16 cellular contexts compared by ENCODE assay signal in the genomic region with DNA sequence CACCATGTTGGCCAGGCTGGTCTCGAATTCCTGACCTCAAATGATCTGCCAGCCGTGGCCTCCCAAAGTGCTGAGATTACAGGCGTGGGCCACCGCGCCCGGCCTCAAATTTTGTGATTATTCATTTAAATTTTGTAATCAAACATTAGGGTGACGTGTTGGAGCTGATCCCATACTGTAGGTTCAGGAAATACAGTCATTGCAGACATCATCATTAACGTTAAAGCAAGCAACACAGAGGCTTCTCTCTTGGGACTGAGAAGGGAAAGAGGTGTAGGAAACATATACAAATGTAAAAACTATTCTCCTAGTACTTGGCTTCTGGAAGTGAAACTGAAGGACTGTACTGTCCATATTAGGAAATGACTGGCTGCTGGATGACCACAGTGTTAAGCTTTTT. TPM values are rescaled to one million over a fixed set of nuclear protein-coding genes. Genes with fewer than 3 reads are reported as not detected.
A peak's percentile ranks its signal among the peaks of the same experiment; 100 is the strongest.
DNase-seq lines count a peak whose midpoint lies in the region; ATAC-seq, FAIRE-seq and TF ChIP-seq lines count a peak whose summit lies in the region.
"Had no signal": no experiment of that assay in that cellular context is flagged by ENCODE, and none has a peak within 500 bp of the region (broad histone marks: within the 10 kb centered on the region; RNA-seq: fewer than 3 reads in every experiment).

No MANE protein-coding gene starts in this region.

- H2AFZ ChIP-seq in ACC112 (ENCODE audit: low read length, unreplicated experiment) (no peak overlapping the region), HepG2 (ENCODE audit: low read length) (no peak overlapping the region)

- H3K79me2 ChIP-seq in ACC112 (ENCODE audit: control insufficient read depth, insufficient read depth, low read length, unreplicated experiment) (no peaks in the 10 kb centered on the region), HepG2 (ENCODE audit: insufficient read depth, low read length) (no peaks in the 10 kb centered on the region)

- 82% methylated on average over 8 of the region's 8 CpGs for WGBS in HepG2 (ENCODE audit: low lambda C conversion rate)

- TF ChIP-seq POLR2A in HepG2 (IDR thresholded peaks at IDR 0.05; ENCODE audit: insufficient read depth in 1 of 2, low read depth in 2 of 2, low read length in 2 of 2): no peak

- H3K4me1 Mint-ChIP-seq in activated CD8-positive, alpha-beta T cell treated with anti-CD3 and anti-CD28 coated beads for 36 hours (ENCODE audit: low read depth): peaks cover 9% of the 10 kb centered on the region
- H3K4me1 Mint-ChIP-seq: activated naive CD4-positive, alpha-beta T cell treated with anti-CD3 and anti-CD28 coated beads, Interleukin-2, amount 50 U/mL, for 24 hours had no signal

- H3K36me3 ChIP-seq in ACC112 (ENCODE audit: insufficient read depth, low read length) (no peaks in the 10 kb centered on the region), HUES6 (ENCODE audit: control insufficient read depth, insufficient read depth, low read length) (no peaks in the 10 kb centered on the region), HepG2 (replicated peaks in 1 of 2; ENCODE audit: control insufficient read depth in 1 of 2, insufficient read depth in 2 of 2, low read length in 2 of 2) (no peaks in the 10 kb centered on the region)
- H3K36me3 ChIP-seq: heart right ventricle, lower lobe of right lung, transverse colon had no signal

- H3K9me3 ChIP-seq in HUES6 (ENCODE audit: control insufficient read depth, insufficient read depth, low read depth, low read length) (no peaks in the 10 kb centered on the region), HepG2 (ENCODE audit: low read length) (no peaks in the 10 kb centered on the region)
- H3K9me3 ChIP-seq: heart right ventricle, lower lobe of right lung, transverse colon had no signal

- H3K4me2 ChIP-seq in HepG2 (ENCODE audit: low read depth, low read length): no peak overlapping the region

- TF ChIP-seq EP300 in HepG2 (IDR thresholded peaks at IDR 0.05; ENCODE audit: low read depth in 2 of 2, low read length in 2 of 2): no peak
- no peak for TF ChIP-seq EP300 in HepG2 (CRISPR knock-in tag; IDR thresholded peaks at IDR 0.05; ENCODE audit: borderline replicate concordance)

- DNase-seq in astrocyte of the spinal cord (ENCODE audit: low read depth, low spot score) (peak; percentile 79), glomerular visceral epithelial cell (ENCODE audit: extremely low spot score) (peak; percentile 23), HepG2 (ENCODE audit: low spot score) (no peak)
- DNase-seq in activated CD8-positive, alpha-beta T cell treated with anti-CD3 and anti-CD28 coated beads for 36 hours: no peak
- DNase-seq: ACHN, heart right ventricle, lower lobe of right lung, NCI-H1092 treated with DMSO at 0.1 percent for 48 hours, NCI-H510A, SHP77 treated with DMSO at 0.1 percent for 48 hours, transverse colon had no signal

- POLR2A ChIA-PET in activated CD8-positive, alpha-beta T cell treated with anti-CD3 and anti-CD28 coated beads for 36 hours (lab: Charles Lee): no interaction called here
- POLR2A ChIA-PET in HepG2 (lab: Yijun Ruan, JAX): no interaction called here

- no peaks in the 10 kb centered on the region for H3K9me3 Mint-ChIP-seq in activated CD8-positive, alpha-beta T cell treated with anti-CD3 and anti-CD28 coated beads for 36 hours
- H3K9me3 Mint-ChIP-seq: activated naive CD4-positive, alpha-beta T cell treated with anti-CD3 and anti-CD28 coated beads, Interleukin-2, amount 50 U/mL, for 24 hours had no signal

- no peak for FAIRE-seq in HepG2 (lab: Jason Lieb, UNC)

- peaks cover 35% of the 10 kb centered on the region for H3K4me1 ChIP-seq in ACC112 (ENCODE audit: control insufficient read depth, insufficient read depth, low read length, unreplicated experiment)
- H3K4me1 ChIP-seq in HUES6 (ENCODE audit: control insufficient read depth, insufficient read depth, low read length): peaks cover 33% of the 10 kb centered on the region
- peaks cover 17% of the 10 kb centered on the region for H3K4me1 ChIP-seq in HepG2 (ENCODE audit: insufficient read depth, low read length)
- H3K4me1 ChIP-seq: lower lobe of right lung, transverse colon had no signal

- no peaks in the 10 kb centered on the region for H3K27me3 Mint-ChIP-seq in activated CD8-positive, alpha-beta T cell treated with anti-CD3 and anti-CD28 coated beads for 36 hours
- H3K27me3 Mint-ChIP-seq: activated naive CD4-positive, alpha-beta T cell treated with anti-CD3 and anti-CD28 coated beads, Interleukin-2, amount 50 U/mL, for 24 hours had no signal

- TF ChIP-seq RAD21 in HepG2 (CRISPR knock-in tag; IDR thresholded peaks at IDR 0.05): no peak

- H4K20me1 ChIP-seq in HepG2 (ENCODE audit: insufficient read depth, low read length): no peaks in the 10 kb centered on the region

- H3K27me3 ChIP-seq in ACC112 (ENCODE audit: insufficient read depth, low read length) (no peaks in the 10 kb centered on the region), HUES6 (ENCODE audit: control insufficient read depth, insufficient read depth, low read length) (no peaks in the 10 kb centered on the region), HepG2 (ENCODE audit: control insufficient read depth in 1 of 2, insufficient read depth in 2 of 2, low read length in 2 of 2) (no peaks in the 10 kb centered on the region)
- H3K27me3 ChIP-seq: heart right ventricle, transverse colon had no signal

- ATAC-seq in activated CD8-positive, alpha-beta T cell treated with anti-CD3 and anti-CD28 coated beads for 36 hours: no peak
- ATAC-seq in HepG2: no peak
- ATAC-seq in HG03095 (IDR thresholded peaks at IDR 0.05; ENCODE audit: unreplicated experiment): no peak
- no peak for ATAC-seq in HG03439 (IDR thresholded peaks at IDR 0.05; ENCODE audit: unreplicated experiment)
- ATAC-seq: heart right ventricle had no signal

- TF ChIP-seq CTCF in astrocyte of the spinal cord (IDR thresholded peaks at IDR 0.05; ENCODE audit: low read depth, low read length): no peak
- TF ChIP-seq CTCF in activated CD8-positive, alpha-beta T cell treated with anti-CD3 and anti-CD28 coated beads for 36 hours (IDR thresholded peaks at IDR 0.05): no peak
- TF ChIP-seq CTCF in HepG2 (CRISPR knock-in tag; IDR thresholded peaks at IDR 0.05): no peak

- no peak overlapping the region for H3K27ac Mint-ChIP-seq in activated CD8-positive, alpha-beta T cell treated with anti-CD3 and anti-CD28 coated beads for 36 hours
- H3K27ac Mint-ChIP-seq: activated naive CD4-positive, alpha-beta T cell treated with anti-CD3 and anti-CD28 coated beads, Interleukin-2, amount 50 U/mL, for 24 hours had no signal

- in situ Hi-C loops in astrocyte of the spinal cord (cut with HindIII; ENCODE audit: low sequenced_read_pairs): no loop called here
- in situ Hi-C loops in HepG2 (cut with HindIII; ENCODE audit: extremely low pct_ligation_motif_present, low pct_unique_long_range_greater_than_20kb): no loop called here

- no TSS peak for BruUV-seq in HepG2 (replicated peaks; lab: Mats Ljungman, UMichigan)

- H3K4me3 ChIP-seq in ACC112 (ENCODE audit: low read depth, low read length) (peak overlapping the region; percentile 40; the same call in 1 of the 2 replicates), HUES6 (ENCODE audit: low read depth, low read length) (no peak overlapping the region), astrocyte of the spinal cord (ENCODE audit: low read depth, low read length) (no peak overlapping the region), HepG2 (replicated peaks in 1 of 3; ENCODE audit: insufficient read depth in 1 of 3, low read depth in 2 of 3, low read length in 3 of 3) (no peak overlapping the region)
- H3K4me3 ChIP-seq: heart right ventricle, lower lobe of right lung, transverse colon had no signal

- H3K36me3 Mint-ChIP-seq in activated CD8-positive, alpha-beta T cell treated with anti-CD3 and anti-CD28 coated beads for 36 hours (ENCODE audit: low read depth): no peaks in the 10 kb centered on the region
- H3K36me3 Mint-ChIP-seq: activated naive CD4-positive, alpha-beta T cell treated with anti-CD3 and anti-CD28 coated beads, Interleukin-2, amount 50 U/mL, for 24 hours had no signal

- intact Hi-C loops in activated CD8-positive, alpha-beta T cell treated with anti-CD3 and anti-CD28 coated beads for 36 hours (cut with micrococcal nuclease): no loop called here
- intact Hi-C loops in HepG2 (cut with micrococcal nuclease; ENCODE audit: unreplicated experiment): no loop called here

- CTCF ChIA-PET in activated CD8-positive, alpha-beta T cell treated with anti-CD3 and anti-CD28 coated beads for 36 hours (lab: Charles Lee): interaction anchor here (1.3 kb wide), 1 partner anchor 121 kb away, joined by 3 read pairs; no protein-coding TSS in a partner anchor
- CTCF ChIA-PET in HepG2 (lab: Yijun Ruan, JAX; ENCODE audit: low intra/inter-chr PET ratio, low total read pairs): no interaction called here

- no peak overlapping the region for H3K4me3 Mint-ChIP-seq in activated CD8-positive, alpha-beta T cell treated with anti-CD3 and anti-CD28 coated beads for 36 hours
- H3K4me3 Mint-ChIP-seq: activated naive CD4-positive, alpha-beta T cell treated with anti-CD3 and anti-CD28 coated beads, Interleukin-2, amount 50 U/mL, for 24 hours had no signal

- H3K9ac ChIP-seq in HUES6 (ENCODE audit: low read length): no peak overlapping the region
- H3K9ac ChIP-seq in HepG2 (ENCODE audit: insufficient read depth, low read depth, low read length): no peak overlapping the region

- H3K27ac ChIP-seq in ACC112 (ENCODE audit: low read depth, low read length): peak overlapping the region; percentile 100
- peak overlapping the region; percentile 82 for H3K27ac ChIP-seq in HUES6 (ENCODE audit: low read depth, low read length)
- H3K27ac ChIP-seq in HepG2 (ENCODE audit: extremely low read length, insufficient read depth, low read length): no peak overlapping the region
- H3K27ac ChIP-seq: heart right ventricle, lower lobe of right lung, transverse colon had no signal

RNA-seq across cellular contexts. Expression of a gene that starts 11.1 kb away (rescaled TPM):
- total RNA-seq in activated CD8-positive, alpha-beta T cell treated with anti-CD3 and anti-CD28 coated beads for 36 hours: 10 to 100 TPM; 35.2 to 36.2 TPM
- total RNA-seq in HepG2 (2016; rRNA removed; fragmentation: Illumina TruSeq; extraction: Trizol): 5.3 and 7.0 TPM in 2 replicates
- 1.7 and 2.5 TPM in 2 replicates for total RNA-seq in HepG2 (2016; cell fraction: cytosol; rRNA removed; fragmentation: Illumina TruSeq; extraction: Trizol; ENCODE audit: low read depth)
- 6.0 and 6.5 TPM in 2 replicates for total RNA-seq in HepG2 (2016; cell fraction: insoluble cytoplasmic fraction; rRNA removed; fragmentation: Illumina TruSeq; extraction: Trizol)
- total RNA-seq in HepG2 (2016; cell fraction: membrane; rRNA removed; fragmentation: Illumina TruSeq; extraction: Trizol): 7.6 and 7.9 TPM in 2 replicates
- total RNA-seq in HepG2 (2016; cell fraction: nucleus; rRNA removed; fragmentation: Illumina TruSeq; extraction: Trizol): 4.8 and 7.4 TPM in 2 replicates
- 12.8 and 14.9 TPM in 2 replicates for polyA plus RNA-seq in HepG2 (2011; rRNA removed)
- 9.2 and 10.8 TPM in 2 replicates for polyA plus RNA-seq in HepG2 (2011; cell fraction: cytosol; rRNA removed)
- 15.3 and 17.1 TPM in 2 replicates for polyA plus RNA-seq in HepG2 (2011; cell fraction: nucleus; rRNA removed)
- polyA plus RNA-seq in HepG2 (2012): 9.5 and 11.5 TPM in 2 replicates
- polyA plus RNA-seq in HepG2 (2016; cell fraction: cytosol; fragmentation: Illumina TruSeq; extraction: Trizol; ENCODE audit: low read depth): 2.9 TPM in 2 replicates
- 9.5 and 11.4 TPM in 2 replicates for polyA plus RNA-seq in HepG2 (2016; cell fraction: insoluble cytoplasmic fraction; fragmentation: Illumina TruSeq; extraction: Trizol; ENCODE audit: low read depth)
- 8.3 and 9.3 TPM in 2 replicates for polyA plus RNA-seq in HepG2 (2016; cell fraction: membrane; fragmentation: Illumina TruSeq; extraction: Trizol; ENCODE audit: low read depth)
- polyA plus RNA-seq in HepG2 (2016; cell fraction: nucleus; fragmentation: Illumina TruSeq; extraction: Trizol; ENCODE audit: insufficient read depth, low read depth): 13.5 and 14.3 TPM in 2 replicates
- polyA minus RNA-seq in HepG2 (2011; rRNA and poly(A)+ RNA removed; ENCODE audit: low replicate concordance): 8.2 and 20.2 TPM in 2 replicates
- 11.2 and 12.2 TPM in 2 replicates for polyA minus RNA-seq in HepG2 (2011; cell fraction: cytosol; rRNA and poly(A)+ RNA removed)
- 10.7 and 11.1 TPM in 2 replicates for polyA minus RNA-seq in HepG2 (2011; cell fraction: nucleus; rRNA and poly(A)+ RNA removed)

Comparison
In these comparisons a context has a peak if more than half of its experiments do, and no peak if none do; other contexts are left out.
1. DNase-seq: peak in astrocyte of the spinal cord (single experiment) and glomerular visceral epithelial cell (single experiment); none in activated CD8-positive, alpha-beta T cell treated with anti-CD3 and anti-CD28 coated beads for 36 hours (single experiment) and HepG2 (single experiment).